In genomic region chr1:165463978-165464377, GRCh38 we compare ENCODE assay signal across 26 cellular contexts. TPM values are rescaled to one million over a fixed set of nuclear protein-coding genes. Genes with fewer than 3 reads are reported as not detected.
"Had no signal": no experiment of that assay in that cellular context is flagged by ENCODE, and none has a peak within 500 bp of the region (broad histone marks: within the 10 kb centered on the region; RNA-seq: fewer than 3 reads in every experiment).

No MANE protein-coding gene starts in this region.

- H3K9me3 Mint-ChIP-seq: activated B cell treated with CpG ODN at 0.5 μM for 24 hours; activated CD4-positive, alpha-beta memory T cell treated with anti-CD3 and anti-CD28 coated beads for 36 hours; activated CD4-positive, alpha-beta T cell treated with anti-CD3 and anti-CD28 coated beads, Interleukin-2, amount 10 ng/mL, durations not matched to agents 24 days and 14 days; activated naive CD8-positive, alpha-beta T cell treated with anti-CD3 and anti-CD28 coated beads, Interleukin-2, amount 10 ng/mL, durations not matched to agents 7 days and 5 days; activated T-helper 2 cell treated with anti-CD3 and anti-CD28 coated beads, Interferon-gamma antibody, Interleukin-2, Interleukin-4, amounts not matched to agents 10 μg/mL and 5 μg/mL and 100 μg/mL, durations not matched to agents 14 hours and 24 hours and 36 hours; T-helper 1 cell treated with Interleukin-12 subunit alpha and Interleukin-12 subunit beta and Interleukin-4 antibody, amounts not matched to agents 30 μg/mL and 1 μg/mL, for 36 hours had no signal

- H3K27ac Mint-ChIP-seq: activated B cell treated with CpG ODN at 0.5 μM for 24 hours; activated CD4-positive, alpha-beta memory T cell treated with anti-CD3 and anti-CD28 coated beads for 36 hours; activated CD4-positive, alpha-beta T cell treated with anti-CD3 and anti-CD28 coated beads, Interleukin-2, amount 10 ng/mL, durations not matched to agents 24 days and 14 days; activated naive CD8-positive, alpha-beta T cell treated with anti-CD3 and anti-CD28 coated beads, Interleukin-2, amount 10 ng/mL, durations not matched to agents 7 days and 5 days; activated T-helper 2 cell treated with anti-CD3 and anti-CD28 coated beads, Interferon-gamma antibody, Interleukin-2, Interleukin-4, amounts not matched to agents 10 μg/mL and 5 μg/mL and 100 μg/mL, durations not matched to agents 14 hours and 24 hours and 36 hours; T-helper 1 cell treated with Interleukin-12 subunit alpha and Interleukin-12 subunit beta and Interleukin-4 antibody, amounts not matched to agents 30 μg/mL and 1 μg/mL, for 36 hours had no signal

- DNase-seq: activated B cell treated with CpG ODN at 0.5 μM for 24 hours; activated CD4-positive, alpha-beta memory T cell treated with anti-CD3 and anti-CD28 coated beads for 36 hours; activated CD4-positive, alpha-beta T cell treated with anti-CD3 and anti-CD28 coated beads for 1 hour; activated CD4-positive, alpha-beta T cell treated with anti-CD3 and anti-CD28 coated beads, Interleukin-2, amount 10 ng/mL, durations not matched to agents 24 days and 14 days; activated CD8-positive, alpha-beta memory T cell treated with anti-CD3 and anti-CD28 coated beads for 24 hours; activated gamma-delta T cell treated with Interleukin-2 at 50 U/mL for 16 hours; activated naive CD4-positive, alpha-beta T cell treated with anti-CD3 and anti-CD28 coated beads, Interleukin-2, amount 50 U/mL, for 16 hours; activated naive CD8-positive, alpha-beta T cell treated with anti-CD3 and anti-CD28 coated beads, Interleukin-2, amount 10 ng/mL, durations not matched to agents 7 days and 5 days; activated T-cell treated with anti-CD3 and anti-CD28 coated beads, Interleukin-2, amount 50 U/mL, for 48 hours; adrenal gland; anterior cingulate cortex; cerebellar nuclear complex; IMR-90; KG1; NCI-H1092; NCI-H1436; NCI-H1694 treated with DMSO at 0.1 percent for 48 hours; NCI-H2029 treated with DMSO at 0.1 percent for 48 hours; NCI-H226; NCI-H774; PC-9; SHP77 treated with DMSO at 0.1 percent for 48 hours had no signal

- H3K4me1 Mint-ChIP-seq: activated B cell treated with CpG ODN at 0.5 μM for 24 hours; activated CD4-positive, alpha-beta T cell treated with anti-CD3 and anti-CD28 coated beads, Interleukin-2, amount 10 ng/mL, durations not matched to agents 24 days and 14 days; activated naive CD8-positive, alpha-beta T cell treated with anti-CD3 and anti-CD28 coated beads, Interleukin-2, amount 10 ng/mL, durations not matched to agents 7 days and 5 days had no signal

- H3K4me3 Mint-ChIP-seq: activated B cell treated with CpG ODN at 0.5 μM for 24 hours; activated CD4-positive, alpha-beta memory T cell treated with anti-CD3 and anti-CD28 coated beads for 36 hours; activated CD4-positive, alpha-beta T cell treated with anti-CD3 and anti-CD28 coated beads, Interleukin-2, amount 10 ng/mL, durations not matched to agents 24 days and 14 days; activated naive CD8-positive, alpha-beta T cell treated with anti-CD3 and anti-CD28 coated beads, Interleukin-2, amount 10 ng/mL, durations not matched to agents 7 days and 5 days; T-helper 1 cell treated with Interleukin-12 subunit alpha and Interleukin-12 subunit beta and Interleukin-4 antibody, amounts not matched to agents 30 μg/mL and 1 μg/mL, for 36 hours had no signal

- H3K36me3 Mint-ChIP-seq: activated CD4-positive, alpha-beta memory T cell treated with anti-CD3 and anti-CD28 coated beads for 36 hours; activated naive CD8-positive, alpha-beta T cell treated with anti-CD3 and anti-CD28 coated beads, Interleukin-2, amount 10 ng/mL, durations not matched to agents 7 days and 5 days had no signal

RNA-seq across cellular contexts. Expression of gene RXRG, which starts 19.1 kb away (rescaled TPM):
- total RNA-seq: activated B cell treated with CpG ODN at 0.5 μM for 24 hours; activated CD4-positive, alpha-beta T cell treated with anti-CD3 and anti-CD28 coated beads, Interleukin-2, amount 10 ng/mL, durations not matched to agents 24 days and 14 days; activated naive CD8-positive, alpha-beta T cell treated with anti-CD3 and anti-CD28 coated beads, Interleukin-2, amount 10 ng/mL, durations not matched to agents 7 days and 5 days; activated T-helper 2 cell treated with anti-CD3 and anti-CD28 coated beads, Interferon-gamma antibody, Interleukin-2, Interleukin-4, amounts not matched to agents 10 μg/mL and 5 μg/mL and 100 μg/mL, durations not matched to agents 14 hours and 24 hours and 36 hours; IMR-90; MCF 10A; NCI-H460; PC-9 had no signal
